In genomic region chr3:156787926-156788663, GRCh38 we compare ENCODE assay signal across 8 cellular contexts. TPM values are rescaled to one million over a fixed set of nuclear protein-coding genes. Genes with fewer than 3 reads are reported as not detected.
A peak's percentile ranks its signal among the peaks of the same experiment; 100 is the strongest.
DNase-seq lines count a peak whose midpoint lies in the region; ATAC-seq, FAIRE-seq and TF ChIP-seq lines count a peak whose summit lies in the region.

No MANE protein-coding gene starts in this region.

- no peak overlapping the region for H3K56ac ChIP-seq in H9 (ENCODE audit: insufficient read length, low read depth, low read length)

- H3K27me3 ChIP-seq in H9 (ENCODE audit: insufficient read depth, low read length) (no peaks in the 10 kb centered on the region), HAP-1 (ENCODE audit: low read depth) (no peaks in the 10 kb centered on the region)

- TF ChIP-seq CTCF in HFF-Myc (IDR thresholded peaks at IDR 0.05; ENCODE audit: low read depth, low read length, missing control alignments) = no peak
- TF ChIP-seq CTCF in foreskin fibroblast (IDR thresholded peaks at IDR 0.05; ENCODE audit: low read depth, low read length) = no peak
- TF ChIP-seq CTCF in H9 (conservative IDR thresholded peaks at IDR 0.05) = no peak

- H3K4me1 Mint-ChIP-seq in H9 = peaks cover 6 to 11% of the 10 kb centered on the region in 2 experiments; a peak in 2 of 4 replicates

- H2BK5ac ChIP-seq in H9 (ENCODE audit: insufficient read length, low read length) = no peak overlapping the region

- H3K4me3 ChIP-seq in HFF-Myc (replicated peaks; ENCODE audit: low read depth, low read length) (no peak overlapping the region), foreskin fibroblast (ENCODE audit: low read depth in 1 of 2, low read length in 2 of 2) (no peak overlapping the region), HAP-1 (no peak overlapping the region)

- no peaks in the 10 kb centered on the region for H3K36me3 ChIP-seq in HAP-1 (replicated peaks)

- ATAC-seq in GM18520 (IDR thresholded peaks at IDR 0.05; ENCODE audit: unreplicated experiment) = peak; percentile 69

- WGBS in H9 (ENCODE audit: extremely low coverage, insufficient read length, low lambda C conversion rate) = no CpG with 5 or more reads among the region's 1 CpG

- no peak overlapping the region for H4K91ac ChIP-seq in H9 (ENCODE audit: insufficient read length, low read depth, low read length)

- no peak overlapping the region for H3K9ac ChIP-seq in H9 (ENCODE audit: extremely low read depth, insufficient read length, low read length)

- no peaks in the 10 kb centered on the region for H3K9me3 Mint-ChIP-seq in H9

- no peaks in the 10 kb centered on the region for H3K79me2 ChIP-seq in H9 (ENCODE audit: insufficient read depth, low read length)

- H3T11ph ChIP-seq in H9 (ENCODE audit: low read length) = no peak overlapping the region

- no peak overlapping the region for H4K8ac ChIP-seq in H9 (replicated peaks; ENCODE audit: insufficient read length, low read depth, low read length)

- H3K36me3 Mint-ChIP-seq in H9 (ENCODE audit: insufficient read depth in 1 of 3, low read depth in 3 of 3) = no peaks in the 10 kb centered on the region

- no peak overlapping the region for H2BK15ac ChIP-seq in H9 (ENCODE audit: low read depth, low read length)

- no peak overlapping the region for H3K27ac Mint-ChIP-seq in H9

- H3K4me3 Mint-ChIP-seq in H9 = no peak overlapping the region

- H4K20me1 ChIP-seq in H9 (ENCODE audit: control insufficient read depth, insufficient read depth, insufficient read length) = no peaks in the 10 kb centered on the region

- no peak overlapping the region for H3K14ac ChIP-seq in H9 (ENCODE audit: insufficient read depth, low read length)

- peak; percentile 98 for FAIRE-seq in RCC 7860 (lab: Jason Lieb, UNC)

- H3K79me1 ChIP-seq in H9 (ENCODE audit: insufficient read depth, low read depth, low read length, poor library complexity, severe bottlenecking) = no peaks in the 10 kb centered on the region

- H3K27ac ChIP-seq in H9 (ENCODE audit: insufficient read length, low read depth, low read length) = no peak overlapping the region

- no peak overlapping the region for H2BK20ac ChIP-seq in H9 (ENCODE audit: low read depth, low read length, poor library complexity, severe bottlenecking)

- no peak overlapping the region for H2AK5ac ChIP-seq in H9 (ENCODE audit: insufficient read length, low read length)

- no peak overlapping the region for H3K18ac ChIP-seq in H9 (ENCODE audit: insufficient read length, low read depth, low read length)

- H3K4ac ChIP-seq in H9 (ENCODE audit: low read depth, low read length) = no peak overlapping the region

- no peaks in the 10 kb centered on the region for H3K27me3 Mint-ChIP-seq in H9 (ENCODE audit: low read depth)

- no peaks in the 10 kb centered on the region for H3K23me2 ChIP-seq in H9 (ENCODE audit: insufficient read length, low read depth, low read length, poor library complexity, severe bottlenecking)

- no peak overlapping the region for H2AFZ ChIP-seq in H9 (ENCODE audit: low read length)

- no peaks in the 10 kb centered on the region for H3K9me3 ChIP-seq in H9 (ENCODE audit: control insufficient read depth, low read depth, low read length)
- no peaks in the 10 kb centered on the region for H3K9me3 ChIP-seq in HAP-1

- H4K5ac ChIP-seq in H9 (ENCODE audit: insufficient read length, low read depth, low read length) = no peak overlapping the region

- DNase-seq in HFF-Myc (ENCODE audit: extremely low read depth, low read depth) = peak; percentile 87
- DNase-seq in RCC 7860 (ENCODE audit: low spot score) = peak; percentile 95
- DNase-seq in foreskin fibroblast = peak; percentile 97
- no peak for DNase-seq in H9
- no peak for DNase-seq in HAP-1 (ENCODE audit: low spot score in 2 of 2)
- DNase-seq in SKM-1 treated with dmso at 0.1 percent for 144 hours (lab: John Stamatoyannopoulos, UW; ENCODE audit: unreplicated experiment) = no peak
- no peak for DNase-seq in NCI-H2107 treated with DMSO at 0.1 percent for 48 hours (lab: John Stamatoyannopoulos, UW; ENCODE audit: unreplicated experiment)

- H3K4me2 ChIP-seq in H9 (ENCODE audit: insufficient read depth, insufficient read length, low read length) = no peak overlapping the region

- H3K4me1 ChIP-seq in H9 (ENCODE audit: insufficient read depth, low read length) (no peaks in the 10 kb centered on the region), HAP-1 (peaks cover 7% of the 10 kb centered on the region)

- no peak overlapping the region for H2BK120ac ChIP-seq in H9 (ENCODE audit: low read depth, low read length, poor library complexity, severe bottlenecking)

- H2BK12ac ChIP-seq in H9 (ENCODE audit: insufficient read length, low read depth, low read length) = no peak overlapping the region

- no peak overlapping the region for H3K23ac ChIP-seq in H9 (ENCODE audit: insufficient read length, low read depth, low read length)

- in situ Hi-C loops in HAP-1 (cut with MboI; ENCODE audit: low sequenced_read_pairs) = no loop called here

RNA-seq across cellular contexts. Expression of gene LEKR1, which starts 38.1 kb away (rescaled TPM):
- 0.22 TPM in 1 of 2 replicates, not detected in the other for total RNA-seq in H9 (2021)

Comparison
In these comparisons a context has a peak if more than half of its experiments do, and no peak if none do; other contexts are left out.
1. DNase-seq: peak in HFF-Myc (single experiment), RCC 7860 (single experiment) and foreskin fibroblast (2 of 2); none in H9 (single experiment), HAP-1 (0 of 2), SKM-1 treated with dmso at 0.1 percent for 144 hours (single experiment) and NCI-H2107 treated with DMSO at 0.1 percent for 48 hours (single experiment).